ENCODE assay signal across 15 cellular contexts in genomic region chr7:94060772-94061171, GRCh38. TPM values are rescaled to one million over a fixed set of nuclear protein-coding genes. Genes with fewer than 3 reads are reported as not detected.
DNase-seq lines count a peak whose midpoint lies in the region; ATAC-seq, FAIRE-seq and TF ChIP-seq lines count a peak whose summit lies in the region.
"Had no signal": no experiment of that assay in that cellular context is flagged by ENCODE, and none has a peak within 500 bp of the region (broad histone marks: within the 10 kb centered on the region; RNA-seq: fewer than 3 reads in every experiment).

No MANE protein-coding gene starts in this region.

- H2AK5ac ChIP-seq in H9 (ENCODE audit: insufficient read length, low read length): no peak overlapping the region

- H3K4me1 ChIP-seq in H9 (ENCODE audit: insufficient read depth, low read length): no peaks in the 10 kb centered on the region
- H3K4me1 ChIP-seq in aorta (ENCODE audit: control insufficient read depth in 1 of 2, insufficient read depth in 2 of 2, low read length in 2 of 2): no peaks in the 10 kb centered on the region
- H3K4me1 ChIP-seq in SJCRH30: peaks cover 15% of the 10 kb centered on the region
- H3K4me1 ChIP-seq: gastroesophageal sphincter, testis had no signal

- H3K14ac ChIP-seq in H9 (ENCODE audit: insufficient read depth, low read length): no peak overlapping the region

- peaks cover 0 to 6% of the 10 kb centered on the region in 2 experiments; a peak in 2 of 4 replicates for H3K4me1 Mint-ChIP-seq in H9

- no peak overlapping the region for H3K9ac ChIP-seq in H9 (ENCODE audit: extremely low read depth, insufficient read length, low read length)

- H3K27ac ChIP-seq in H9 (ENCODE audit: insufficient read length, low read depth, low read length) (no peak overlapping the region), aorta (ENCODE audit: low read depth in 1 of 2, low read length in 2 of 2) (no peak overlapping the region), SJCRH30 (no peak overlapping the region)
- H3K27ac ChIP-seq: gastroesophageal sphincter, ovary, testis had no signal

- no peak overlapping the region for H2BK12ac ChIP-seq in H9 (ENCODE audit: insufficient read length, low read depth, low read length)

- no peak overlapping the region for H3K56ac ChIP-seq in H9 (ENCODE audit: insufficient read length, low read depth, low read length)

- H4K8ac ChIP-seq in H9 (replicated peaks; ENCODE audit: insufficient read length, low read depth, low read length): no peak overlapping the region

- no peak overlapping the region for H3K23ac ChIP-seq in H9 (ENCODE audit: insufficient read length, low read depth, low read length)

- H3K79me2 ChIP-seq in H9 (ENCODE audit: insufficient read depth, low read length): no peaks in the 10 kb centered on the region

- H3K18ac ChIP-seq in H9 (ENCODE audit: insufficient read length, low read depth, low read length): no peak overlapping the region

- no peak overlapping the region for H2AFZ ChIP-seq in H9 (ENCODE audit: low read length)

- no peak overlapping the region for H3K4ac ChIP-seq in H9 (ENCODE audit: low read depth, low read length)

- no peak for TF ChIP-seq CTCF in H9 (conservative IDR thresholded peaks at IDR 0.05)

- no peak overlapping the region for H3K4me3 ChIP-seq in aorta (ENCODE audit: low read length in 2 of 2)
- H3K4me3 ChIP-seq in SJCRH30: no peak overlapping the region
- H3K4me3 ChIP-seq: gastroesophageal sphincter, ovary, testis had no signal

- H3K27me3 Mint-ChIP-seq in H9 (ENCODE audit: low read depth): no peaks in the 10 kb centered on the region

- no peaks in the 10 kb centered on the region for H3K36me3 Mint-ChIP-seq in H9 (ENCODE audit: insufficient read depth in 1 of 3, low read depth in 3 of 3)

- ATAC-seq in HG02610 (IDR thresholded peaks at IDR 0.05; ENCODE audit: unreplicated experiment) (peak; percentile 59), aorta (ENCODE audit: low FRiP score) (no peak), HG02852 (IDR thresholded peaks at IDR 0.05; ENCODE audit: unreplicated experiment) (no peak)
- ATAC-seq: gastroesophageal sphincter, left ventricle myocardium superior had no signal

- H3K9me3 ChIP-seq in H9 (ENCODE audit: control insufficient read depth, low read depth, low read length) (no peaks in the 10 kb centered on the region), aorta (ENCODE audit: control insufficient read depth, low read length) (peaks cover 2% of the 10 kb centered on the region), SJCRH30 (replicated peaks) (no peaks in the 10 kb centered on the region)
- H3K9me3 ChIP-seq: gastroesophageal sphincter, ovary, testis had no signal

- no peak overlapping the region for H3T11ph ChIP-seq in H9 (ENCODE audit: low read length)

- H2BK120ac ChIP-seq in H9 (ENCODE audit: low read depth, low read length, poor library complexity, severe bottlenecking): no peak overlapping the region

- H4K91ac ChIP-seq in H9 (ENCODE audit: insufficient read length, low read depth, low read length): no peak overlapping the region

- H2BK15ac ChIP-seq in H9 (ENCODE audit: low read depth, low read length): no peak overlapping the region

- no peaks in the 10 kb centered on the region for H3K27me3 ChIP-seq in H9 (ENCODE audit: insufficient read depth, low read length)
- H3K27me3 ChIP-seq in aorta (ENCODE audit: control insufficient read depth in 1 of 2, insufficient read depth in 2 of 2, low read length in 1 of 2): no peaks in the 10 kb centered on the region
- no peaks in the 10 kb centered on the region for H3K27me3 ChIP-seq in SJCRH30
- H3K27me3 ChIP-seq: ovary, testis had no signal

- DNase-seq in GM12892 (ENCODE audit: insufficient read length): no peak
- DNase-seq in left kidney (ENCODE audit: low read depth, low spot score): peak; percentile 96
- no peak for DNase-seq in H9
- no peak for DNase-seq in aorta
- no peak for DNase-seq in SJCRH30
- DNase-seq: activated T-cell treated with anti-CD3 and anti-CD28 coated beads for 4 hours, left ventricle myocardium superior, NCI-H1417, ovary, testis had no signal

- no peaks in the 10 kb centered on the region for H3K79me1 ChIP-seq in H9 (ENCODE audit: insufficient read depth, low read depth, low read length, poor library complexity, severe bottlenecking)

- no peaks in the 10 kb centered on the region for H4K20me1 ChIP-seq in H9 (ENCODE audit: control insufficient read depth, insufficient read depth, insufficient read length)

- H3K4me3 Mint-ChIP-seq in H9: no peak overlapping the region
- H3K4me3 Mint-ChIP-seq: central memory CD8-positive, alpha-beta T cell had no signal

- TF ChIP-seq POLR2A in GM12892 (IDR thresholded peaks at IDR 0.05; ENCODE audit: low read depth, low read length): no peak

- no peaks in the 10 kb centered on the region for H3K9me3 Mint-ChIP-seq in H9

- H2BK5ac ChIP-seq in H9 (ENCODE audit: insufficient read length, low read length): no peak overlapping the region

- H4K5ac ChIP-seq in H9 (ENCODE audit: insufficient read length, low read depth, low read length): no peak overlapping the region

- no CpG with 5 or more reads among the region's 4 CpGs for WGBS in H9 (ENCODE audit: extremely low coverage, insufficient read length, low lambda C conversion rate)
- 29 to 38% methylated on average over 4 of the region's 4 CpGs for WGBS in aorta, 2 donors

- H3K36me3 ChIP-seq in aorta (ENCODE audit: control insufficient read depth in 1 of 2, insufficient read depth in 2 of 2, low read length in 1 of 2): no peaks in the 10 kb centered on the region
- no peaks in the 10 kb centered on the region for H3K36me3 ChIP-seq in SJCRH30
- H3K36me3 ChIP-seq: gastroesophageal sphincter, ovary had no signal

- no peak overlapping the region for H3K4me2 ChIP-seq in H9 (ENCODE audit: insufficient read depth, insufficient read length, low read length)

- no peaks in the 10 kb centered on the region for H3K23me2 ChIP-seq in H9 (ENCODE audit: insufficient read length, low read depth, low read length, poor library complexity, severe bottlenecking)

- peak; percentile 46 for FAIRE-seq in GM12892 (lab: Jason Lieb, UNC)

- intact Hi-C loops in aorta (cut with DNase I): no loop called here

- H2BK20ac ChIP-seq in H9 (ENCODE audit: low read depth, low read length, poor library complexity, severe bottlenecking): no peak overlapping the region

- H3K27ac Mint-ChIP-seq in H9: no peak overlapping the region

TF ChIP-seq in PFSK-1, 5 proteins besides CTCF, POLR2A, EP300 and RAD21:
- peak; percentile 19 for TF ChIP-seq FOXP2 (optimal IDR thresholded peaks at IDR 0.05; ENCODE audit: borderline replicate concordance, extremely low read depth, extremely low read length, insufficient read depth)
- no peak for TF ChIP-seq TAF1 (IDR thresholded peaks at IDR 0.05; ENCODE audit: borderline replicate concordance, insufficient read depth, low read length)

RNA-seq across cellular contexts. Expression of gene BET1, which starts 56.6 kb away (rescaled TPM):
- polyA plus RNA-seq in GM12892 (2012; ENCODE audit: missing spikeins): 23.8 TPM
- polyA plus RNA-seq in PFSK-1 (2012; ENCODE audit: insufficient read length, low read depth): 16.4 TPM
- total RNA-seq in H9 (2021): 21.4 and 23.4 TPM in 2 replicates
- 10 to 100 TPM; 17.4 to 24.3 TPM for total RNA-seq in aorta
- polyA plus RNA-seq in aorta: 10 to 100 TPM; 14.3 to 28.9 TPM
- 38.2 and 40.0 TPM in 2 replicates for total RNA-seq in SJCRH30 (2014; rRNA removed; shearing (Covaris generic))
